Comparison of ENCODE assay signal across 8 cellular contexts in genomic region chr2:60992985-60993392, GRCh38. TPM values are rescaled to one million over a fixed set of nuclear protein-coding genes. Genes with fewer than 3 reads are reported as not detected.
DNase-seq lines count a peak whose midpoint lies in the region; ATAC-seq and TF ChIP-seq lines count a peak whose summit lies in the region.

No MANE protein-coding gene starts in this region.

- WGBS in gastroesophageal sphincter (ENCODE audit: low coverage in 1 of 2), 2 donors, result 62 to 92% methylated on average over 2 to 7 of the region's 7 CpGs

- TF ChIP-seq CTCF in GM10248 (IDR thresholded peaks at IDR 0.05; ENCODE audit: control extremely low read depth, extremely low read depth, low read depth, missing control alignments) (no peak), gastroesophageal sphincter (IDR thresholded peaks at IDR 0.05) (no peak)

- TF ChIP-seq POLR2A in gastroesophageal sphincter (IDR thresholded peaks at IDR 0.05), result no peak

- no peak for TF ChIP-seq EP300 in gastroesophageal sphincter (IDR thresholded peaks at IDR 0.05)

- CTCF ChIA-PET in GM10248 (lab: Yijun Ruan, JAX), result interaction anchor here (0.9 to 10.8 kb wide), 7 partner anchors 10 to 285 kb away, joined by 3 to 132 read pairs (median 4); partner anchors contain the start of gene REL

- H3K36me3 ChIP-seq in gastroesophageal sphincter, result peaks cover 0 to 9% of the 10 kb centered on the region in 2 donors

- H3K4me1 ChIP-seq in gastroesophageal sphincter, result no peaks in the 10 kb centered on the region

- no peaks in the 10 kb centered on the region for H3K27me3 ChIP-seq in gastroesophageal sphincter

- no peaks in the 10 kb centered on the region for H3K9me3 ChIP-seq in gastroesophageal sphincter

- ATAC-seq in GM21367 (IDR thresholded peaks at IDR 0.05; ENCODE audit: unreplicated experiment), result peak; percentile 90
- peak; percentile 100 for ATAC-seq in HG03520 (IDR thresholded peaks at IDR 0.05; ENCODE audit: unreplicated experiment)
- peak; percentile 39 for ATAC-seq in gastroesophageal sphincter

- no peak overlapping the region for H3K27ac ChIP-seq in gastroesophageal sphincter

- peak; percentile 72 for DNase-seq in GM10248 (ENCODE audit: extremely low spot score)
- no peak for DNase-seq in NCI-H2029 (lab: John Stamatoyannopoulos, UW)
- DNase-seq in NCI-H146 (lab: John Stamatoyannopoulos, UW), result no peak
- DNase-seq in SHP77 treated with DMSO at 0.1 percent for 48 hours (lab: John Stamatoyannopoulos, UW), result no peak
- DNase-seq in hippocampal formation (lab: John Stamatoyannopoulos, UW), result no peak

- H3K4me3 ChIP-seq in gastroesophageal sphincter, result no peak overlapping the region

- POLR2A ChIA-PET in GM10248 (lab: Yijun Ruan, JAX), result interaction anchor here (1.0 kb wide), 1 partner anchor 15 kb away, joined by 8 read pairs; no protein-coding TSS in a partner anchor

RNA-seq across cellular contexts. Expression of gene PEX13, which starts 24.5 kb away (rescaled TPM):
- total RNA-seq in gastroesophageal sphincter, result 10 to 100 TPM; 26.3 to 48.5 (median 42.1) TPM

RNA-seq across cellular contexts. Expression of gene PUS10, which starts 25.1 kb away (rescaled TPM):
- total RNA-seq in gastroesophageal sphincter, result 1 to 10 TPM; 2.1 to 6.7 (median 4.4) TPM

Comparison
In these comparisons a context has a peak if more than half of its experiments do, and no peak if none do; other contexts are left out.
1. ATAC-seq: peak in every context shown above with its lines; median percentile 100 in HG03520; 90 in GM21367; 39 in gastroesophageal sphincter.